ENCODE assay signal across 21 cellular contexts in the genomic region with DNA sequence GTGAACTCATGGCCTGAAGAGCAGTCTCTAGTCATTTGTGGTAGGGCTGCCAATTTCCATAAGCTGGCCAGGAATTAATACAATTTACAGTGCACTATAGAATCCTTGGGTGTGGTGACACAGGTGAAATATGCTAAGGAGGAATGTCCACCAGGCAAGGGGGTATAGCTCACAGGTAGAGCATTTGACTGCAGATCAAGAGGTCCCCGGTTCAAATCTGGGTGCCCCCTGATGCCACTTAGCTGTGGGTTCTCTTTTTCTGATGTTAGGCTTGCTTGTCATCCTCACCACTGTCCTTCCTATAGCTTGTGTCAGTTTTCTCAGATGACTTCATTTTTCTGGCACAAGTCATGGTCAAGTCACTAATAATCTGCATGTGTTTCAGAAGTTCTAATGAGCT.
"Had no signal": no experiment of that assay in that cellular context is flagged by ENCODE, and none has a peak within 500 bp of the region (broad histone marks: within the 10 kb centered on the region; RNA-seq: fewer than 3 reads in every experiment).

No MANE protein-coding gene starts in this region.

- FAIRE-seq: pancreas, TTC549 had no signal

- H3K9me3 ChIP-seq: body of pancreas, pancreas, transverse colon, vagina had no signal

- ATAC-seq: activated CD4-positive, CD25-positive, alpha-beta regulatory T cell treated with anti-CD3 and anti-CD28 coated beads, Interleukin-2, amount 50 U/mL, for 24 hours; body of pancreas; left ventricle myocardium superior; naive thymus-derived CD8-positive, alpha-beta T cell; pancreas had no signal

- H3K4me1 ChIP-seq: body of pancreas, pancreas, transverse colon, vagina had no signal

- H3K27me3 ChIP-seq: body of pancreas, vagina had no signal

- H3K4me3 ChIP-seq: body of pancreas, coronary artery, pancreas, transverse colon, vagina had no signal

- DNase-seq: activated CD4-positive, alpha-beta memory T cell treated with anti-CD3 and anti-CD28 coated beads for 36 hours; activated naive CD8-positive, alpha-beta T cell treated with anti-CD3 and anti-CD28 coated beads for 36 hours; amygdala; body of pancreas; central memory CD4-positive, alpha-beta T cell; effector CD4-positive, alpha-beta T cell; foreskin fibroblast; glutamatergic neuron; hypothalamus; left ventricle myocardium superior; mesenchymal stem cell; naive thymus-derived CD8-positive, alpha-beta T cell; pancreas; stimulated activated CD4-positive, alpha-beta T cell treated with anti-CD3 and anti-CD28 coated beads, Interleukin-2, amount 100 ng/mL, for 48 hours; stimulated activated naive CD4-positive, alpha-beta T cell; T-helper 2 cell; transverse colon had no signal

- H3K27ac ChIP-seq: body of pancreas, coronary artery, pancreas, transverse colon, vagina had no signal

- H3K36me3 ChIP-seq: pancreas, transverse colon, vagina had no signal
